1 cellular context compared by ENCODE assay signal in genomic region chr7:123916240-123916724, GRCh38.
TF ChIP-seq lines count a peak whose summit lies in the region.

No MANE protein-coding gene starts in this region.

TF ChIP-seq in K562, 482 proteins besides CTCF, POLR2A, EP300 and RAD21 (continued from another document):
- TF ChIP-seq RREB1 (CRISPR knock-in tag; IDR thresholded peaks at IDR 0.05) = no peak
